ENCODE assay signal across 17 cellular contexts in genomic region chr12:19095869-19096480, GRCh38. TPM values are rescaled to one million over a fixed set of nuclear protein-coding genes. Genes with fewer than 3 reads are reported as not detected.
DNase-seq lines count a peak whose midpoint lies in the region; ATAC-seq and TF ChIP-seq lines count a peak whose summit lies in the region.
"Had no signal": no experiment of that assay in that cellular context is flagged by ENCODE, and none has a peak within 500 bp of the region (broad histone marks: within the 10 kb centered on the region; RNA-seq: fewer than 3 reads in every experiment).

No MANE protein-coding gene starts in this region.

- H3K27ac ChIP-seq in uterus: no peak overlapping the region
- H3K27ac ChIP-seq: prostate gland had no signal

- no peaks in the 10 kb centered on the region for H3K9me3 ChIP-seq in uterus
- H3K9me3 ChIP-seq: prostate gland had no signal

- DNase-seq in A172 (ENCODE audit: low spot score) (peak; percentile 39), HPDE6-E6E7 (ENCODE audit: extremely low spot score) (peak; percentile 38), astrocyte of the hippocampus (ENCODE audit: low read depth, low spot score) (peak; percentile 4), fibroblast of the aortic adventitia (ENCODE audit: low read depth) (peak; percentile 83), NCI-H748 (lab: John Stamatoyannopoulos, UW; ENCODE audit: unreplicated experiment) (no peak), uterus (no peak)
- no peak for DNase-seq in stimulated activated CD8-positive, alpha-beta memory T cell treated with anti-CD3 and anti-CD28 coated beads, Interleukin-4, amount 100 ng/mL, for 48 hours
- no peak for DNase-seq in stimulated activated naive CD8-positive, alpha-beta T cell treated with anti-CD3 and anti-CD28 coated beads, Interleukin-15, Interleukin-2, amounts not matched to agents 100 U/mL and 50 U/mL, for 24 hours
- DNase-seq: activated CD4-positive, CD25-positive, alpha-beta regulatory T cell treated with anti-CD3 and anti-CD28 coated beads, Interleukin-2, amount 50 U/mL, for 72 hours; activated CD8-positive, alpha-beta memory T cell treated with anti-CD3 and anti-CD28 coated beads, Interleukin-2, amount 50 U/mL, for 48 hours; activated naive CD4-positive, alpha-beta T cell treated with Interleukin-2 at 50 U/mL for 16 hours; hypothalamus; Kasumi-1; NCI-H1694 treated with DMSO at 0.1 percent for 48 hours; NCI-H69; RPMI8226 had no signal

- TF ChIP-seq CTCF in fibroblast of the aortic adventitia (IDR thresholded peaks at IDR 0.05; ENCODE audit: insufficient read depth, low read length) (no peak), uterus (IDR thresholded peaks at IDR 0.05) (no peak)

- intact Hi-C loops in uterus (cut with DNase I; ENCODE audit: low total_unique reads): no loop called here

- no peaks in the 10 kb centered on the region for H3K4me1 ChIP-seq in uterus
- H3K4me1 ChIP-seq: prostate gland had no signal

- no peak for TF ChIP-seq POLR2A in uterus (IDR thresholded peaks at IDR 0.05)

- H3K27me3 ChIP-seq in uterus: no peaks in the 10 kb centered on the region

- H3K4me3 ChIP-seq in fibroblast of the aortic adventitia (ENCODE audit: low read depth, low read length) (no peak overlapping the region), uterus (no peak overlapping the region)
- H3K4me3 ChIP-seq: prostate gland had no signal

- H3K36me3 ChIP-seq in uterus: no peaks in the 10 kb centered on the region
- H3K36me3 ChIP-seq: prostate gland had no signal

- ATAC-seq in stimulated activated naive CD8-positive, alpha-beta T cell treated with anti-CD3 and anti-CD28 coated beads, Interleukin-15, Interleukin-2, amounts not matched to agents 100 U/mL and 50 U/mL, for 24 hours: no peak

RNA-seq across cellular contexts. Expression of gene PLEKHA5, which starts 33.6 kb away (rescaled TPM):
- total RNA-seq in A172 (2014; rRNA removed; shearing (Covaris generic)): 9.9 and 10.8 TPM in 2 replicates
- 22.2 and 40.7 TPM in 2 replicates for total RNA-seq in fibroblast of the aortic adventitia (ENCODE audit: low replicate concordance)
- total RNA-seq in uterus: 100 to 1,000 TPM in 1 of 4 donors, 10 to 100 TPM in 3; 12.6 to 195 (median 49.6) TPM

Comparison
In these comparisons a context has a peak if more than half of its experiments do, and no peak if none do; other contexts are left out.
1. DNase-seq: peak in A172 (single experiment), HPDE6-E6E7 (single experiment), astrocyte of the hippocampus (single experiment) and fibroblast of the aortic adventitia (single experiment); none in NCI-H748 (single experiment), stimulated activated CD8-positive, alpha-beta memory T cell treated with anti-CD3 and anti-CD28 coated beads, Interleukin-4, amount 100 ng/mL, for 48 hours (single experiment), stimulated activated naive CD8-positive, alpha-beta T cell treated with anti-CD3 and anti-CD28 coated beads, Interleukin-15, Interleukin-2, amounts not matched to agents 100 U/mL and 50 U/mL, for 24 hours (single experiment) and uterus (0 of 2).